Comparison of ENCODE assay signal across 11 cellular contexts in the genomic region with DNA sequence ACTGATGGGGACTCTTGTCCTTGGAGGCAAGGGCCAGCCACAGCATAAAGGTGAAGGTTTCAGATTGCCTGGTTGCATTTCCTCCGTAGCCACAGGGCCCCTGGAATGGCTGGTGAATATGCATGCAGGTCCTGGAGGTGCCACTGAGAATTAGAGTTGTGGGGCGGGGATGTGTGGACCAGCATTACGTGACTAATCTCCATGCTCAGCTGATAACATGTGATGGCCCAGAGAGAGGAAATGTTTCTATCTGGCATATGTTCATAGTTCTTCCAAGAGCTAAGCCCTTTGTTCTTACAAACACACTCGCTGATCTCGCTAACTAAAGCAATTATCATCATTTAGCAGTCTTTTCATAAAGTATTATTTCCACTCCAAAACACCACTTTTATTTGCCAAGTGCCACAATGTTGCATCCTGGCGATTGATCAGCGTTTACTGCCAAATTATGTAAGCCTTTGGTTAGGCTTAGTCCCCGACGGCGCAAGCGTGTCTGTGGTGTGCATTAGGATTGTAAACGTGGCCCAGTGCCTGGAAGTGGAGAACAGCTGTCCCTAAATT. TPM values are rescaled to one million over a fixed set of nuclear protein-coding genes. Genes with fewer than 3 reads are reported as not detected.
A peak's percentile ranks its signal among the peaks of the same experiment; 100 is the strongest.
DNase-seq lines count a peak whose midpoint lies in the region; ATAC-seq and TF ChIP-seq lines count a peak whose summit lies in the region.
"Had no signal": no experiment of that assay in that cellular context is flagged by ENCODE, and none has a peak within 500 bp of the region (broad histone marks: within the 10 kb centered on the region; RNA-seq: fewer than 3 reads in every experiment).

No MANE protein-coding gene starts in this region.

- H3K4me1 ChIP-seq in fibroblast of lung (ENCODE audit: control insufficient read depth, extremely low read depth, insufficient read depth, low read length) (no peaks in the 10 kb centered on the region), mesenchymal stem cell (ENCODE audit: control insufficient read depth, insufficient read depth, low read depth, low read length) (peaks cover 16% of the 10 kb centered on the region)

- H3K18ac ChIP-seq in mesenchymal stem cell (ENCODE audit: low read depth in 1 of 2, low read length in 2 of 2): no peak overlapping the region

- no peaks in the 10 kb centered on the region for H3K9me3 ChIP-seq in fibroblast of lung (ENCODE audit: control insufficient read depth, insufficient read depth, low read depth, low read length)
- H3K9me3 ChIP-seq in mesenchymal stem cell (ENCODE audit: control insufficient read depth, low read length): no peaks in the 10 kb centered on the region

- H3K79me1 ChIP-seq in mesenchymal stem cell (replicated peaks; ENCODE audit: low read length, poor library complexity, severe bottlenecking): peaks cover 26% of the 10 kb centered on the region

- H3K4me3 ChIP-seq in fibroblast of lung (replicated peaks in 1 of 4; ENCODE audit: control extremely low read depth in 1 of 4, insufficient read depth in 1 of 4, low read depth in 3 of 4, low read length in 4 of 4): no peak overlapping the region
- H3K4me3 ChIP-seq in mesenchymal stem cell (ENCODE audit: insufficient read depth in 1 of 2, low read depth in 1 of 2, low read length in 2 of 2): no peak overlapping the region
- H3K4me3 ChIP-seq: coronary artery had no signal

- no peak overlapping the region for H2BK5ac ChIP-seq in mesenchymal stem cell (ENCODE audit: low read depth, low read length, poor library complexity, severe bottlenecking)

- no peak overlapping the region for H4K91ac ChIP-seq in mesenchymal stem cell (ENCODE audit: low read length)

- H2AK5ac ChIP-seq in mesenchymal stem cell (ENCODE audit: low read length, severe bottlenecking): peak overlapping the region; percentile 76

- H3K14ac ChIP-seq in mesenchymal stem cell (ENCODE audit: low read length in 2 of 2): no peak overlapping the region

- H2BK15ac ChIP-seq in mesenchymal stem cell (ENCODE audit: low read depth, poor library complexity, severe bottlenecking): no peak overlapping the region

- H3K27me3 ChIP-seq in fibroblast of lung (ENCODE audit: control insufficient read depth, insufficient read depth, low read length) (no peaks in the 10 kb centered on the region), mesenchymal stem cell (ENCODE audit: control insufficient read depth in 1 of 2, insufficient read depth in 1 of 2, low read length in 2 of 2) (no peaks in the 10 kb centered on the region)

- H2BK120ac ChIP-seq in mesenchymal stem cell (ENCODE audit: low read depth, low read length): no peak overlapping the region

- DNase-seq in ELF-1 (ENCODE audit: low read depth, low spot score) (peak; percentile 53), NCI-H69 (lab: John Stamatoyannopoulos, UW) (peak; percentile 90), fibroblast of lung (ENCODE audit: low read depth in 2 of 2) (peak; percentile 44 to 77), mesenchymal stem cell (no peak), NCI-H2227 (lab: John Stamatoyannopoulos, UW; ENCODE audit: unreplicated experiment) (no peak)
- no peak for DNase-seq in activated CD4-positive, alpha-beta T cell treated with anti-CD3 and anti-CD28 coated beads, Interleukin-2, amount 50 U/mL, for 4 hours
- DNase-seq: KBM-7, PC-3 had no signal

- H3K79me2 ChIP-seq in fibroblast of lung (ENCODE audit: control insufficient read depth, insufficient read depth, low read length): no peaks in the 10 kb centered on the region

- WGBS in mesenchymal stem cell: 92% methylated on average over 12 of the region's 12 CpGs

- H2AFZ ChIP-seq in fibroblast of lung (ENCODE audit: low read length): no peak overlapping the region
- H2AFZ ChIP-seq in mesenchymal stem cell (ENCODE audit: low read depth, low read length): no peak overlapping the region

- H2BK12ac ChIP-seq in mesenchymal stem cell (ENCODE audit: low read length in 2 of 2): no peak overlapping the region

- peak overlapping the region; percentile 49 for H3K4me2 ChIP-seq in fibroblast of lung (ENCODE audit: extremely low read depth, insufficient read depth, low read length)
- H3K4me2 ChIP-seq in mesenchymal stem cell (ENCODE audit: low read length, poor library complexity, severe bottlenecking): no peak overlapping the region

- H4K20me1 ChIP-seq in fibroblast of lung (ENCODE audit: control insufficient read depth, extremely low read depth, insufficient read depth, low read length): no peaks in the 10 kb centered on the region

- ATAC-seq in GM21390 (IDR thresholded peaks at IDR 0.05; ENCODE audit: unreplicated experiment) (no peak), HG02610 (IDR thresholded peaks at IDR 0.05; ENCODE audit: unreplicated experiment) (no peak)
- ATAC-seq: PC-3 had no signal

- no peak overlapping the region for H3K4ac ChIP-seq in mesenchymal stem cell (ENCODE audit: low read depth in 1 of 2, low read length in 2 of 2)

- H3K23ac ChIP-seq in mesenchymal stem cell (ENCODE audit: low read length in 2 of 2): peak overlapping the region in 1 of 2 experiments; percentile 85

- H3K36me3 ChIP-seq in fibroblast of lung (ENCODE audit: control insufficient read depth, insufficient read depth, low read length): no peaks in the 10 kb centered on the region
- H3K36me3 ChIP-seq in mesenchymal stem cell (ENCODE audit: control insufficient read depth in 1 of 2, insufficient read depth in 2 of 2, low read depth in 1 of 2, low read length in 2 of 2): peaks cover 0 to 6% of the 10 kb centered on the region in 2 experiments

- TF ChIP-seq CTCF in fibroblast of lung (conservative IDR thresholded peaks at IDR 0.05 in 1 of 2, IDR thresholded peaks at IDR 0.05 in 1 of 2; ENCODE audit: low read depth in 1 of 2, low read length in 2 of 2): no peak

- H3K27ac ChIP-seq in fibroblast of lung (ENCODE audit: insufficient read depth, low read length) (no peak overlapping the region), mesenchymal stem cell (ENCODE audit: low read length, poor library complexity, severe bottlenecking) (no peak overlapping the region)

- H3K9ac ChIP-seq in fibroblast of lung (ENCODE audit: insufficient read depth, low read length): no peak overlapping the region
- no peak overlapping the region for H3K9ac ChIP-seq in mesenchymal stem cell (ENCODE audit: low read length)

- H4K8ac ChIP-seq in mesenchymal stem cell (ENCODE audit: low read length): no peak overlapping the region

RNA-seq across cellular contexts. Expression of a gene that starts 55.9 kb away (rescaled TPM):
- 4.4 and 6.1 TPM in 2 replicates for total RNA-seq in fibroblast of lung
- polyA plus RNA-seq in fibroblast of lung: 0.18 and 0.73 TPM in 2 replicates
- polyA plus RNA-seq in fibroblast of lung (2012): 0.31 and 1.1 TPM in 2 replicates
- polyA minus RNA-seq in fibroblast of lung (ENCODE audit: low replicate concordance): 0.27 and 1.9 TPM in 2 replicates
- polyA plus RNA-seq in mesenchymal stem cell (2013, experiment 1 of 2): 0.23 TPM
- 0.22 TPM for polyA plus RNA-seq in mesenchymal stem cell (2013, experiment 2 of 2)

Comparison
In these comparisons a context has a peak if more than half of its experiments do, and no peak if none do; other contexts are left out.
1. DNase-seq: peak in ELF-1 (single experiment), NCI-H69 (single experiment) and fibroblast of lung (2 of 2); none in mesenchymal stem cell (single experiment), NCI-H2227 (single experiment) and activated CD4-positive, alpha-beta T cell treated with anti-CD3 and anti-CD28 coated beads, Interleukin-2, amount 50 U/mL, for 4 hours (0 of 2).